In the genomic region with DNA sequence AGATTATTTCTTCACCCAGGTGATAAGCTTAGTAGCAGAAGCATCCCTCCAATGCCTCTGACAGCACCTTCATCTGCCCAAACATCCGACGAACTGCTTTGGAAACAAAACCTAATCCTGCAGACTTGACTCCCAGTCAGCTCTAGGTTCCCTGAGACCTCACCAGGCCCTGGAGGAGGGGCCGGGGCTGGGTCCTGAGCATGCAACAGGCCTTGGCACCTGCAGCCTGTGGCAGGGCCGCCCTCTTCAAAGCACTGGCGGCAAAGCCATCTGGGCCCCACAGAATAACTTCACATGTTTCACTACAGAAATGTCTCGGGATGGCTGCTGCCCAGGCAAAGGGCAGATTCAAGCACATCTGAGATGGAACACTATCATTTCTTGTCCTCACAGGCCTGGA, we compare ENCODE assay signal across 3 cellular contexts.
"Had no signal": no experiment of that assay in that cellular context is flagged by ENCODE, and none has a peak within 500 bp of the region (broad histone marks: within the 10 kb centered on the region; RNA-seq: fewer than 3 reads in every experiment).

No MANE protein-coding gene starts in this region.

- DNase-seq: GDM1, GF-D8 had no signal

- ATAC-seq: GM12878 had no signal

- H3K4me3 ChIP-seq: GM12878 had no signal
